29 cellular contexts compared by ENCODE assay signal in genomic region chr5:108113950-108114349, GRCh38.
"Had no signal": no experiment of that assay in that cellular context is flagged by ENCODE, and none has a peak within 500 bp of the region (broad histone marks: within the 10 kb centered on the region; RNA-seq: fewer than 3 reads in every experiment).

No MANE protein-coding gene starts in this region.

- H3K9me3 ChIP-seq: colonic mucosa, esophagus squamous epithelium, gastrocnemius medialis had no signal

- H3K4me1 ChIP-seq: colonic mucosa, esophagus muscularis mucosa, foreskin keratinocyte, gastroesophageal sphincter, heart right ventricle had no signal

- H3K36me3 ChIP-seq: colonic mucosa, esophagus muscularis mucosa, esophagus squamous epithelium, gastrocnemius medialis, gastroesophageal sphincter, heart left ventricle, heart right ventricle had no signal

- H3K27ac Mint-ChIP-seq: dendritic cell treated with granulocyte-macrophage colony-stimulating factor and Interleukin-4, amounts not matched to agents 40 ng/mL and 50 ng/mL, for 4 days; effector memory CD8-positive, alpha-beta T cell; endodermal cell had no signal

- H3K27me3 ChIP-seq: colonic mucosa, dorsolateral prefrontal cortex, esophagus muscularis mucosa, esophagus squamous epithelium, foreskin keratinocyte, gastrocnemius medialis, gastroesophageal sphincter, heart left ventricle, heart right ventricle had no signal

- H3K4me3 ChIP-seq: colonic mucosa, coronary artery, dorsolateral prefrontal cortex, esophagus muscularis mucosa, esophagus squamous epithelium, gastrocnemius medialis, gastroesophageal sphincter, heart left ventricle, heart right ventricle had no signal

- H3K27me3 Mint-ChIP-seq: dendritic cell treated with granulocyte-macrophage colony-stimulating factor and Interleukin-4, amounts not matched to agents 40 ng/mL and 50 ng/mL, for 4 days; effector memory CD8-positive, alpha-beta T cell had no signal

- ATAC-seq: effector memory CD8-positive, alpha-beta T cell; esophagus mucosa; foreskin keratinocyte; gastrocnemius medialis; gastroesophageal sphincter; heart left ventricle; heart right ventricle had no signal

- FAIRE-seq: colon, endometrium, endothelial cell of umbilical vein, frontal cortex had no signal

- DNase-seq: colonic mucosa; cortex of kidney; dermis blood vessel endothelial cell; dorsolateral prefrontal cortex; effector CD4-positive, alpha-beta T cell; effector CD8-positive, alpha-beta T cell; effector memory CD4-positive, alpha-beta T cell; effector memory CD8-positive, alpha-beta T cell; endodermal cell; erythroblast; esophagus squamous epithelium; foreskin fibroblast; foreskin keratinocyte; foreskin melanocyte; gastrocnemius medialis; glutamatergic neuron; head of caudate nucleus; heart left ventricle; heart right ventricle had no signal

- H3K4me3 Mint-ChIP-seq: dendritic cell treated with granulocyte-macrophage colony-stimulating factor and Interleukin-4, amounts not matched to agents 40 ng/mL and 50 ng/mL, for 4 days; effector memory CD8-positive, alpha-beta T cell; endodermal cell had no signal

- H3K27ac ChIP-seq: colonic mucosa, coronary artery, dorsolateral prefrontal cortex, epithelial cell of prostate, esophagus muscularis mucosa, esophagus squamous epithelium, foreskin keratinocyte, gastrocnemius medialis, gastroesophageal sphincter, heart left ventricle, heart right ventricle had no signal
